8 cellular contexts compared by ENCODE assay signal in the genomic region with DNA sequence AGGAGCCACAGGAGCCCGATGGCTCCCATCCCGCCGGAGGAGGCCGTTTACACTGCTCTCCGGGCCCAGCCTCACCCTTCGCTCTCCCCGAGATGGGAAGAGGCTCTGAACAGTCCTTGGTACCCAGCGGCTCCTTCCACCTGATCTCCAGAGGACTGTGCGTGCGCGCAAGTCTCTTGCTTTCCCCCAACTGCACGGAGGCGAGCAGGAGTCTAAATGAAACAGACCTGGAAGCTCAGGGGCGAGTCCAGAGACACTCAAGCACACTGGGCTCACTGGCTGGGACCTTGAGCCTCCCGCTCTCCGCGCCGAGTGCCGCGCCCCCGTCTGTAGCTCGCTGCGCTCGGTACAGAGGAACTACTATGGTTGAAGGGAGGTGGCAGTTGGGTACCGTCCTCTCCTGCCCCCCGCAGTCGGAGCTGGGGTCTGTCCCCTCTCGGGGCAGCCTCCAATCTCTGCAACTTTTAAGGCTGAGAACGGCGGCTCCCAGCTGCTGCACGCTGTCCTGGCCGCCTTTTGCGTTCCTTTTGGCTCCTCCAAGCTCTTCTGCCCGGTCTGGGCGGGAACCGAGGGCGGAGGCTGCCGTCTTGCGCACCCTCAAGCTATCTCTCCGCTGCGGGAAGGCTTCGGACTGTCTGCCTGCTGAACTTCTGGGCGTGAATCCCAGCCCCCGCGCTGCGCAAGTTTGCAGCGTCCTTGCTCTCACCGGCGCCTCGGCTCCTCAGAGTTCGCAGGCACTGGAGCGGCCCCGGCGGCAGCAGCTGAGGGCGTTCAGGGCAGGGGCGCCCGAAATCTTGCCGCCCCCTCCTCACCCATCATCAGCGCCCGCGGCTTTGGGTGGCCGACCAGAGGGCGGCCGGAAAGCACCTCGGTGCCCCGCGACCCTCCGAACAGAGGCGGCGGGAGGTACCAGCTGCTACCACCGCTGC. TPM values are rescaled to one million over a fixed set of nuclear protein-coding genes. Genes with fewer than 3 reads are reported as not detected.
DNase-seq lines count a peak whose midpoint lies in the region; ATAC-seq, FAIRE-seq and TF ChIP-seq lines count a peak whose summit lies in the region.

No MANE protein-coding gene starts in this region.

- H3K27me3 ChIP-seq in BLaER1 (peaks cover 26% of the 10 kb centered on the region), astrocyte (ENCODE audit: insufficient read depth, low read length) (peaks cover 30% of the 10 kb centered on the region), keratinocyte (ENCODE audit: control insufficient read depth, extremely low read depth, insufficient read depth, low read length) (peaks cover 36% of the 10 kb centered on the region)

- peak overlapping the region; percentile 77 for H3K4me3 Mint-ChIP-seq in astrocyte (ENCODE audit: unreplicated experiment)
- H3K4me3 Mint-ChIP-seq in stimulated activated naive B cell treated with anti-CD40 and anti-IgM and Interleukin-4, amounts not matched to agents 10 μg/mL and 1 μg/mL and 100 μg/mL, for 72 hours, result peak overlapping the region; percentile 68 to 69

- H3K4me1 ChIP-seq in BLaER1 (peaks cover 41% of the 10 kb centered on the region), astrocyte (ENCODE audit: insufficient read depth, low read length) (peaks cover 12% of the 10 kb centered on the region), keratinocyte (ENCODE audit: control insufficient read depth, extremely low read depth, insufficient read depth, low read length) (no peaks in the 10 kb centered on the region)

- H3K27ac ChIP-seq in BLaER1, result no peak overlapping the region
- H3K27ac ChIP-seq in astrocyte (ENCODE audit: low read depth, low read length), result no peak overlapping the region
- no peak overlapping the region for H3K27ac ChIP-seq in keratinocyte (ENCODE audit: control insufficient read depth, insufficient read depth, low read length)

- TF ChIP-seq CTCF in astrocyte (IDR thresholded peaks at IDR 0.05; ENCODE audit: insufficient read depth, low read depth, low read length) (no peak), keratinocyte (optimal IDR thresholded peaks at IDR 0.05 in 1 of 3, IDR thresholded peaks at IDR 0.05 in 1 of 3, conservative IDR thresholded peaks at IDR 0.05 in 1 of 3; ENCODE audit: extremely low read depth in 1 of 3, insufficient read depth in 2 of 3, low read length in 3 of 3) (no peak)

- H3K9me3 Mint-ChIP-seq in astrocyte (ENCODE audit: unreplicated experiment), result peaks cover 2% of the 10 kb centered on the region
- H3K9me3 Mint-ChIP-seq in stimulated activated naive B cell treated with anti-CD40 and anti-IgM and Interleukin-4, amounts not matched to agents 10 μg/mL and 1 μg/mL and 100 μg/mL, for 72 hours, result peaks cover 3% of the 10 kb centered on the region in 2 donors

- ATAC-seq in HG02642 (IDR thresholded peaks at IDR 0.05; ENCODE audit: poor library complexity, unreplicated experiment) (peak; percentile 15), HG03521 (IDR thresholded peaks at IDR 0.05; ENCODE audit: unreplicated experiment) (no peak)
- peak; percentile 28 to 45 for ATAC-seq in stimulated activated naive B cell treated with anti-CD40 and anti-IgM and Interleukin-4, amounts not matched to agents 10 μg/mL and 1 μg/mL and 100 μg/mL, for 72 hours (replicated peaks)

- H3K4me2 ChIP-seq in BLaER1 (peak overlapping the region; percentile 88), astrocyte (ENCODE audit: low read length) (peak overlapping the region; percentile 84), keratinocyte (ENCODE audit: control insufficient read depth, extremely low read depth, insufficient read depth, low read depth, low read length) (peak overlapping the region; percentile 43)

- H2AFZ ChIP-seq in astrocyte (ENCODE audit: low read depth, low read length), result peak overlapping the region; percentile 75
- H2AFZ ChIP-seq in keratinocyte (ENCODE audit: control insufficient read depth, low read length), result no peak overlapping the region

- H3K4me3 ChIP-seq in BLaER1, result peak overlapping the region; percentile 61
- H3K4me3 ChIP-seq in astrocyte (ENCODE audit: insufficient read depth, low read depth, low read length), result peak overlapping the region; percentile 48
- H3K4me3 ChIP-seq in keratinocyte (ENCODE audit: control insufficient read depth in 2 of 3, extremely low read depth in 1 of 3, insufficient read depth in 2 of 3, low read depth in 1 of 3, low read length in 3 of 3), result peak overlapping the region in 1 of 3 experiments; percentile 11

- dilution Hi-C loops in keratinocyte (cut with MboI; ENCODE audit: extremely low pct_ligation_motif_present, low sequenced_read_pairs), result no loop called here

- H3K9me3 ChIP-seq in BLaER1 (no peaks in the 10 kb centered on the region), astrocyte (ENCODE audit: insufficient read depth, low read depth, low read length) (no peaks in the 10 kb centered on the region), keratinocyte (ENCODE audit: control insufficient read depth, low read depth, low read length) (no peaks in the 10 kb centered on the region)

- no peaks in the 10 kb centered on the region for H3K9me1 ChIP-seq in keratinocyte (ENCODE audit: control insufficient read depth, extremely low read depth, insufficient read depth, low read length)

- H3K79me2 ChIP-seq in astrocyte (ENCODE audit: insufficient read depth, low read length) (no peaks in the 10 kb centered on the region), keratinocyte (ENCODE audit: control insufficient read depth, insufficient read depth, low read length) (no peaks in the 10 kb centered on the region)

- FAIRE-seq in astrocyte (lab: Jason Lieb, UNC) (no peak), keratinocyte (lab: Jason Lieb, UNC) (no peak)

- DNase-seq in astrocyte (ENCODE audit: low read depth) (peak; percentile 13), keratinocyte (ENCODE audit: low read depth, low spot score) (no peak), dedifferentiated amniotic fluid mesenchymal stem cell (ENCODE audit: extremely low spot score) (no peak), OCI-M2 (lab: John Stamatoyannopoulos, UW; ENCODE audit: unreplicated experiment) (no peak)
- no peak for DNase-seq in stimulated activated naive B cell treated with anti-CD40 and anti-IgM and Interleukin-4, amounts not matched to agents 10 μg/mL and 1 μg/mL and 100 μg/mL, for 72 hours

- no peaks in the 10 kb centered on the region for H3K36me3 ChIP-seq in BLaER1
- no peaks in the 10 kb centered on the region for H3K36me3 ChIP-seq in astrocyte (ENCODE audit: insufficient read depth, low read length)
- no peaks in the 10 kb centered on the region for H3K36me3 ChIP-seq in keratinocyte (ENCODE audit: control insufficient read depth in 2 of 2, extremely low read depth in 1 of 2, insufficient read depth in 2 of 2, low read length in 2 of 2)

- no peaks in the 10 kb centered on the region for H3K36me3 Mint-ChIP-seq in astrocyte (ENCODE audit: low read depth, unreplicated experiment)
- H3K36me3 Mint-ChIP-seq in stimulated activated naive B cell treated with anti-CD40 and anti-IgM and Interleukin-4, amounts not matched to agents 10 μg/mL and 1 μg/mL and 100 μg/mL, for 72 hours, result no peaks in the 10 kb centered on the region

- H3K9ac ChIP-seq in BLaER1 (no peak overlapping the region), astrocyte (ENCODE audit: low read length) (no peak overlapping the region), keratinocyte (ENCODE audit: control insufficient read depth, extremely low read depth, insufficient read depth, low read length) (no peak overlapping the region)

- H3K27me3 Mint-ChIP-seq in astrocyte (ENCODE audit: low read depth, unreplicated experiment), result peaks cover 51% of the 10 kb centered on the region
- H3K27me3 Mint-ChIP-seq in stimulated activated naive B cell treated with anti-CD40 and anti-IgM and Interleukin-4, amounts not matched to agents 10 μg/mL and 1 μg/mL and 100 μg/mL, for 72 hours, result peaks cover 62 to 78% of the 10 kb centered on the region in 2 donors

- H3K4me1 Mint-ChIP-seq in astrocyte (ENCODE audit: low read depth, unreplicated experiment), result peaks cover 2% of the 10 kb centered on the region
- H3K4me1 Mint-ChIP-seq in stimulated activated naive B cell treated with anti-CD40 and anti-IgM and Interleukin-4, amounts not matched to agents 10 μg/mL and 1 μg/mL and 100 μg/mL, for 72 hours, result peaks cover 7 to 19% of the 10 kb centered on the region in 2 donors

- H4K20me1 ChIP-seq in BLaER1, result peaks cover 23% of the 10 kb centered on the region
- H4K20me1 ChIP-seq in astrocyte (ENCODE audit: insufficient read depth, low read length), result no peaks in the 10 kb centered on the region
- peaks cover 2% of the 10 kb centered on the region for H4K20me1 ChIP-seq in keratinocyte (ENCODE audit: control insufficient read depth, extremely low read depth, insufficient read depth, low read length)

- H3K27ac Mint-ChIP-seq in astrocyte (ENCODE audit: unreplicated experiment), result no peak overlapping the region
- no peak overlapping the region for H3K27ac Mint-ChIP-seq in stimulated activated naive B cell treated with anti-CD40 and anti-IgM and Interleukin-4, amounts not matched to agents 10 μg/mL and 1 μg/mL and 100 μg/mL, for 72 hours

RNA-seq across cellular contexts. Expression of a gene that starts 0.5 kb away (rescaled TPM):
- total RNA-seq in astrocyte, result 0.16 and 0.46 TPM in 2 replicates
- not detected in 3 replicates for polyA plus RNA-seq in keratinocyte
- polyA plus RNA-seq in keratinocyte (2011; ENCODE audit: low read depth), result not detected
- polyA plus RNA-seq in keratinocyte (2011; cell fraction: cytosol; rRNA removed), result not detected in 2 replicates
- not detected in 2 replicates for polyA plus RNA-seq in keratinocyte (2011; cell fraction: nucleus; rRNA removed)
- polyA plus RNA-seq in keratinocyte (2012; ENCODE audit: low replicate concordance), result 0.18 TPM in 1 of 2 replicates, not detected in the other
- not detected in 3 replicates for polyA minus RNA-seq in keratinocyte
- polyA minus RNA-seq in keratinocyte (2011; cell fraction: cytosol; rRNA and poly(A)+ RNA removed), result not detected
- not detected in 2 replicates for polyA minus RNA-seq in keratinocyte (2011; cell fraction: nucleus; rRNA and poly(A)+ RNA removed)
